ENCODE assay signal across 25 cellular contexts in the genomic region with DNA sequence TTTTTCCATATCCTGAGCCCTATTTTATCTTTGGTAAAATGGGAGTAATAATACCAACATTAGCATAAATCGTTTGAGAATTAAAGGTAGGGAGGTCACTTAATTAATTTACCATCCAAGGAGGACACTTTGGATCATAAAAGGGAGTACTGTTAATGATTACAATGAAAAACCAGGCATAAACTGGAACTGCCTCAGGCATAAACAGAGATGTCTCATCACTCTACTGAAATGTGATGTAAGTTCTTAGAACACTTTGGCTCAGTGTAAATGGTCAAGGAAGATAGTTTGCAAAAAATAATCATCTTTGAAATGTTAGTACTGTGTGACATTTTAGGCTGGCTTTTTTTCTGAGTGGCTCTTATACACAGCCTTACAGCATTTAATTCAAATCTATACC.
DNase-seq lines count a peak whose midpoint lies in the region; ATAC-seq and TF ChIP-seq lines count a peak whose summit lies in the region.
"Had no signal": no experiment of that assay in that cellular context is flagged by ENCODE, and none has a peak within 500 bp of the region (broad histone marks: within the 10 kb centered on the region; RNA-seq: fewer than 3 reads in every experiment).

No MANE protein-coding gene starts in this region.

- WGBS in GM23248 (ENCODE audit: low coverage in 1 of 2, low lambda C conversion rate in 2 of 2, missing lambda C conversion rate in 2 of 2), 2 experiments, result 0 to 5% methylated on average over 1 of the region's 1 CpG

- H3F3A ChIP-seq in GM23248 (ENCODE audit: insufficient read depth), result no peaks in the 10 kb centered on the region

- no peak overlapping the region for H2AFZ ChIP-seq in GM23248

- no peaks in the 10 kb centered on the region for H3K9me2 ChIP-seq in GM23248 (ENCODE audit: insufficient read depth)

- H3K36me3 ChIP-seq in GM23248 (ENCODE audit: low read depth) (no peaks in the 10 kb centered on the region), adipocyte (ENCODE audit: control insufficient read depth, insufficient read depth, low read length, severe bottlenecking) (peaks cover 11% of the 10 kb centered on the region)
- H3K36me3 ChIP-seq: sigmoid colon, transverse colon had no signal

- no peaks in the 10 kb centered on the region for H3K79me2 ChIP-seq in GM23248 (ENCODE audit: insufficient read depth)

- no peak overlapping the region for H3K27ac ChIP-seq in GM23248
- H3K27ac ChIP-seq in foreskin keratinocyte, result no peak overlapping the region
- no peak overlapping the region for H3K27ac ChIP-seq in caudate nucleus (ENCODE audit: low read depth, low read length)
- H3K27ac ChIP-seq: psoas muscle, sigmoid colon, transverse colon had no signal

- peak; percentile 56 for ATAC-seq in foreskin keratinocyte
- ATAC-seq in HG03469 (IDR thresholded peaks at IDR 0.05; ENCODE audit: unreplicated experiment), result no peak
- ATAC-seq: activated CD4-positive, alpha-beta T cell treated with anti-CD3 and anti-CD28 coated beads for 36 hours; activated CD8-positive, alpha-beta T cell treated with anti-CD3 and anti-CD28 coated beads, Interleukin-2, amount 10 ng/mL, durations not matched to agents 7 days and 5 days; activated T-helper 17 cell treated with anti-CD3 and anti-CD28 coated beads, Interleukin-2, amount 50 U/mL, for 72 hours; left cardiac atrium; Panc1; psoas muscle had no signal

- no peak overlapping the region for H3K4me2 ChIP-seq in GM23248 (ENCODE audit: unreplicated experiment)

- no peaks in the 10 kb centered on the region for H3K9me3 ChIP-seq in GM23248 (ENCODE audit: low read depth)
- H3K9me3 ChIP-seq in adipocyte (ENCODE audit: control insufficient read depth, low read length), result no peaks in the 10 kb centered on the region
- H3K9me3 ChIP-seq: psoas muscle, sigmoid colon, transverse colon had no signal

- in situ Hi-C loops in GM23248 (cut with MboI), result no loop called here

- no peaks in the 10 kb centered on the region for H3K4me1 ChIP-seq in GM23248 (ENCODE audit: insufficient read depth)
- no peaks in the 10 kb centered on the region for H3K4me1 ChIP-seq in adipocyte (ENCODE audit: control insufficient read depth, insufficient read depth, low read length)
- H3K4me1 ChIP-seq in foreskin keratinocyte, result no peaks in the 10 kb centered on the region
- H3K4me1 ChIP-seq: psoas muscle, sigmoid colon, transverse colon had no signal

- H3K4me3 ChIP-seq in GM23248 (no peak overlapping the region), adipocyte (ENCODE audit: low read length) (no peak overlapping the region)
- H3K4me3 ChIP-seq: lung, psoas muscle, sigmoid colon, transverse colon had no signal

- peak; percentile 1 for DNase-seq in GM23248
- DNase-seq in adipocyte (ENCODE audit: low read depth), result peak; percentile 40
- DNase-seq in foreskin keratinocyte, result peak; percentile 7 to 61
- DNase-seq in NCI-H146 treated with DMSO at 0.1 percent for 48 hours (lab: John Stamatoyannopoulos, UW; ENCODE audit: unreplicated experiment), result no peak
- no peak for DNase-seq in globus pallidus (ENCODE audit: low spot score)
- DNase-seq in caudate nucleus (lab: John Stamatoyannopoulos, UW), result no peak
- DNase-seq: activated CD4-positive, alpha-beta T cell treated with anti-CD3 and anti-CD28 coated beads for 36 hours; activated CD8-positive, alpha-beta T cell treated with anti-CD3 and anti-CD28 coated beads, Interleukin-2, amount 10 ng/mL, durations not matched to agents 7 days and 5 days; Calu3; DND-41; KBM-7; left cardiac atrium; MM.1S; NCI-H1417; NCI-H446; NCI-H748 treated with DMSO at 0.1 percent for 48 hours; psoas muscle; SHP77 treated with DMSO at 0.1 percent for 48 hours; sigmoid colon; stimulated activated CD4-positive, alpha-beta T cell treated with anti-CD3 and anti-CD28 coated beads, Interleukin-4, amount 100 ng/mL, for 4 hours; transverse colon had no signal

- no peak overlapping the region for H3K9ac ChIP-seq in GM23248
- no peak overlapping the region for H3K9ac ChIP-seq in adipocyte (ENCODE audit: low read length)

- H4K20me1 ChIP-seq in GM23248 (ENCODE audit: insufficient read depth), result no peaks in the 10 kb centered on the region

- H3K27me3 ChIP-seq in GM23248 (replicated peaks; ENCODE audit: insufficient read depth) (no peaks in the 10 kb centered on the region), adipocyte (replicated peaks; ENCODE audit: control insufficient read depth, insufficient read depth, low read length) (no peaks in the 10 kb centered on the region), foreskin keratinocyte (no peaks in the 10 kb centered on the region)
- H3K27me3 ChIP-seq: sigmoid colon, transverse colon had no signal

- no peak for TF ChIP-seq CTCF in foreskin keratinocyte (conservative IDR thresholded peaks at IDR 0.05)

Comparison
In these comparisons a context has a peak if more than half of its experiments do, and no peak if none do; other contexts are left out.
1. DNase-seq: peak in GM23248 (single experiment), adipocyte (single experiment) and foreskin keratinocyte (2 of 2); none in NCI-H146 treated with DMSO at 0.1 percent for 48 hours (single experiment), globus pallidus (single experiment) and caudate nucleus (0 of 61).